In genomic region chr15:25171856-25172687, GRCh38 we compare ENCODE assay signal across 22 cellular contexts.
DNase-seq lines count a peak whose midpoint lies in the region; ATAC-seq, FAIRE-seq and TF ChIP-seq lines count a peak whose summit lies in the region.
"Had no signal": no experiment of that assay in that cellular context is flagged by ENCODE, and none has a peak within 500 bp of the region (broad histone marks: within the 10 kb centered on the region; RNA-seq: fewer than 3 reads in every experiment).

No MANE protein-coding gene starts in this region.

- H3K27ac ChIP-seq in right cardiac atrium (ENCODE audit: low read length) (no peak overlapping the region), pancreas (no peak overlapping the region)
- H3K27ac ChIP-seq: C4-2B, cardiac muscle cell, SJCRH30, skin epidermis, tibial nerve had no signal

- H3K4me3 ChIP-seq in right cardiac atrium (ENCODE audit: low read length), result no peak overlapping the region
- no peak overlapping the region for H3K4me3 ChIP-seq in pancreas
- H3K4me3 ChIP-seq: cardiac muscle cell, GM23338, SJCRH30, skin epidermis, tibial nerve had no signal

- no peak for TF ChIP-seq CTCF in pancreas (IDR thresholded peaks at IDR 0.05)
- no peak for TF ChIP-seq CTCF in GM20000 (IDR thresholded peaks at IDR 0.05; ENCODE audit: extremely low read depth, missing control alignments)

- no peaks in the 10 kb centered on the region for H3K27me3 ChIP-seq in right cardiac atrium (ENCODE audit: control insufficient read depth, insufficient read depth)
- no peaks in the 10 kb centered on the region for H3K27me3 ChIP-seq in pancreas
- H3K27me3 ChIP-seq: cardiac muscle cell, SJCRH30, tibial nerve had no signal

- intact Hi-C loops in activated CD4-positive, alpha-beta T cell treated with anti-CD3 and anti-CD28 coated beads for 36 hours (cut with DNase I, micrococcal nuclease), result no loop called here
- intact Hi-C loops in right cardiac atrium (cut with DNase I) (loop anchor here in 1 of 4 donors (2.0 kb wide), 1 partner anchor 19 kb away; no protein-coding TSS in a partner anchor), pancreas (cut with DNase I) (no loop called here)

- H3K4me1 Mint-ChIP-seq in activated CD4-positive, alpha-beta T cell treated with anti-CD3 and anti-CD28 coated beads for 36 hours, result no peaks in the 10 kb centered on the region
- H3K4me1 Mint-ChIP-seq: activated naive CD4-positive, alpha-beta T cell treated with anti-CD3 and anti-CD28 coated beads, Interleukin-2, amount 50 U/mL, for 24 hours; GM23338; neural crest cell; stimulated activated memory B cell treated with anti-CD40 and anti-IgM and Interleukin-4, amounts not matched to agents 10 μg/mL and 1 μg/mL and 100 μg/mL, for 72 hours had no signal

- CTCF ChIA-PET in activated CD4-positive, alpha-beta T cell treated with anti-CD3 and anti-CD28 coated beads for 36 hours (lab: Charles Lee), result interaction anchor here (0.7 kb wide), 1 partner anchor 1273 kb away, joined by 3 read pairs; no protein-coding TSS in a partner anchor

- no peaks in the 10 kb centered on the region for H3K36me3 ChIP-seq in pancreas
- H3K36me3 ChIP-seq: cardiac muscle cell, SJCRH30, tibial nerve had no signal

- H3K4me1 ChIP-seq in right cardiac atrium (ENCODE audit: control insufficient read depth, insufficient read depth, low read length) (no peaks in the 10 kb centered on the region), pancreas (no peaks in the 10 kb centered on the region)
- H3K4me1 ChIP-seq: SJCRH30, tibial nerve had no signal

- FAIRE-seq in pancreas (lab: Jason Lieb, UNC), result no peak

- H3K36me3 Mint-ChIP-seq in activated CD4-positive, alpha-beta T cell treated with anti-CD3 and anti-CD28 coated beads for 36 hours (ENCODE audit: low read depth), result no peaks in the 10 kb centered on the region
- H3K36me3 Mint-ChIP-seq: stimulated activated memory B cell treated with anti-CD40 and anti-IgM and Interleukin-4, amounts not matched to agents 10 μg/mL and 1 μg/mL and 100 μg/mL, for 72 hours had no signal

- H3K27ac Mint-ChIP-seq in activated CD4-positive, alpha-beta T cell treated with anti-CD3 and anti-CD28 coated beads for 36 hours, result no peak overlapping the region
- H3K27ac Mint-ChIP-seq: activated naive CD4-positive, alpha-beta T cell treated with anti-CD3 and anti-CD28 coated beads, Interleukin-2, amount 50 U/mL, for 24 hours; GM23338; stimulated activated memory B cell treated with anti-CD40 and anti-IgM and Interleukin-4, amounts not matched to agents 10 μg/mL and 1 μg/mL and 100 μg/mL, for 72 hours had no signal

- H3K9me3 Mint-ChIP-seq in activated CD4-positive, alpha-beta T cell treated with anti-CD3 and anti-CD28 coated beads for 36 hours (ENCODE audit: low read depth), result peaks cover 12% of the 10 kb centered on the region

- no peak for ATAC-seq in activated CD4-positive, alpha-beta T cell treated with anti-CD3 and anti-CD28 coated beads for 36 hours
- ATAC-seq in right cardiac atrium (no peak), pancreas (no peak), HG02973 (IDR thresholded peaks at IDR 0.05; ENCODE audit: unreplicated experiment) (no peak)
- ATAC-seq: GM23338; stimulated activated memory B cell treated with anti-CD40 and anti-IgM and Interleukin-4, amounts not matched to agents 10 μg/mL and 1 μg/mL and 100 μg/mL, for 72 hours had no signal

- 92% methylated on average over 9 of the region's 9 CpGs for WGBS in right cardiac atrium
- WGBS in pancreas, 2 donors, result 87% methylated on average over 9 of the region's 9 CpGs

- no peaks in the 10 kb centered on the region for H3K27me3 Mint-ChIP-seq in activated CD4-positive, alpha-beta T cell treated with anti-CD3 and anti-CD28 coated beads for 36 hours
- H3K27me3 Mint-ChIP-seq: activated naive CD4-positive, alpha-beta T cell treated with anti-CD3 and anti-CD28 coated beads, Interleukin-2, amount 50 U/mL, for 24 hours; stimulated activated memory B cell treated with anti-CD40 and anti-IgM and Interleukin-4, amounts not matched to agents 10 μg/mL and 1 μg/mL and 100 μg/mL, for 72 hours had no signal

- peak; percentile 2 for DNase-seq in activated CD4-positive, alpha-beta T cell treated with anti-CD3 and anti-CD28 coated beads for 1 hour
- no peak for DNase-seq in activated CD4-positive, alpha-beta T cell treated with anti-CD3 and anti-CD28 coated beads for 36 hours
- peak; percentile 6 for DNase-seq in activated CD8-positive, alpha-beta memory T cell treated with anti-CD3 and anti-CD28 coated beads, Interleukin-2, amount 50 U/mL, for 4 hours
- peak; percentile 2 to 28 (median 14) for DNase-seq in right cardiac atrium
- DNase-seq in pancreas, result peak in 5 of 6 donors; percentile 4 to 38 (median 9)
- no peak for DNase-seq in GM20000 (ENCODE audit: low spot score)
- no peak for DNase-seq in cortex of kidney (lab: John Stamatoyannopoulos, UW)
- DNase-seq: 8988T; activated CD4-positive, alpha-beta T cell treated with anti-CD3 and anti-CD28 coated beads, Interleukin-2, amount 50 U/mL, for 4 hours; DMS79 treated with DMSO at 0.1 percent for 48 hours; NCI-H1694 treated with DMSO at 0.1 percent for 48 hours; T1000 had no signal

- peaks cover 2% of the 10 kb centered on the region for H3K9me3 ChIP-seq in right cardiac atrium (ENCODE audit: control insufficient read depth, low read length)
- no peaks in the 10 kb centered on the region for H3K9me3 ChIP-seq in pancreas
- H3K9me3 ChIP-seq: SJCRH30 had no signal

- H3K4me3 Mint-ChIP-seq in activated CD4-positive, alpha-beta T cell treated with anti-CD3 and anti-CD28 coated beads for 36 hours, result no peak overlapping the region
- H3K4me3 Mint-ChIP-seq: activated naive CD4-positive, alpha-beta T cell treated with anti-CD3 and anti-CD28 coated beads, Interleukin-2, amount 50 U/mL, for 24 hours; GM23338; neural crest cell; stimulated activated memory B cell treated with anti-CD40 and anti-IgM and Interleukin-4, amounts not matched to agents 10 μg/mL and 1 μg/mL and 100 μg/mL, for 72 hours had no signal

- POLR2A ChIA-PET in activated CD4-positive, alpha-beta T cell treated with anti-CD3 and anti-CD28 coated beads for 36 hours (lab: Charles Lee), result no interaction called here

Comparison
In these comparisons a context has a peak if more than half of its experiments do, and no peak if none do; other contexts are left out.
1. DNase-seq: peak in activated CD4-positive, alpha-beta T cell treated with anti-CD3 and anti-CD28 coated beads for 1 hour (single experiment), activated CD8-positive, alpha-beta memory T cell treated with anti-CD3 and anti-CD28 coated beads, Interleukin-2, amount 50 U/mL, for 4 hours (single experiment), right cardiac atrium (3 of 3) and pancreas (5 of 6); none in activated CD4-positive, alpha-beta T cell treated with anti-CD3 and anti-CD28 coated beads for 36 hours (single experiment), GM20000 (single experiment) and cortex of kidney (single experiment).